In genomic region chr2:96491860-96492497, GRCh38 we compare ENCODE assay signal across 16 cellular contexts. TPM values are rescaled to one million over a fixed set of nuclear protein-coding genes. Genes with fewer than 3 reads are reported as not detected.
A peak's percentile ranks its signal among the peaks of the same experiment; 100 is the strongest.
DNase-seq lines count a peak whose midpoint lies in the region; ATAC-seq lines count a peak whose summit lies in the region.
"Had no signal": no experiment of that assay in that cellular context is flagged by ENCODE, and none has a peak within 500 bp of the region (broad histone marks: within the 10 kb centered on the region; RNA-seq: fewer than 3 reads in every experiment).

No MANE protein-coding gene starts in this region.

- H3K4me3 Mint-ChIP-seq in activated T-cell treated with anti-CD3 and anti-CD28 coated beads, Interleukin-2, amount 50 U/mL, for 24 hours, result no peak overlapping the region
- peak overlapping the region; percentile 22 for H3K4me3 Mint-ChIP-seq in T-helper 1 cell treated with Interleukin-12 subunit alpha and Interleukin-12 subunit beta and Interleukin-4 antibody, amounts not matched to agents 30 μg/mL and 1 μg/mL, for 36 hours
- no peak overlapping the region for H3K4me3 Mint-ChIP-seq in activated naive CD8-positive, alpha-beta T cell
- H3K4me3 Mint-ChIP-seq in stimulated activated memory B cell treated with anti-CD40 and anti-IgM and Interleukin-4, amounts not matched to agents 10 μg/mL and 1 μg/mL and 100 μg/mL, for 72 hours, result no peak overlapping the region
- H3K4me3 Mint-ChIP-seq: CD14-positive monocyte had no signal

- peaks cover 6% of the 10 kb centered on the region for H3K36me3 Mint-ChIP-seq in activated T-cell treated with anti-CD3 and anti-CD28 coated beads, Interleukin-2, amount 50 U/mL, for 24 hours (ENCODE audit: low read depth)
- peaks cover 21% of the 10 kb centered on the region for H3K36me3 Mint-ChIP-seq in T-helper 1 cell treated with Interleukin-12 subunit alpha and Interleukin-12 subunit beta and Interleukin-4 antibody, amounts not matched to agents 30 μg/mL and 1 μg/mL, for 36 hours (ENCODE audit: low read depth)
- peaks cover 6% of the 10 kb centered on the region for H3K36me3 Mint-ChIP-seq in activated naive CD8-positive, alpha-beta T cell
- peaks cover 6% of the 10 kb centered on the region for H3K36me3 Mint-ChIP-seq in stimulated activated memory B cell treated with anti-CD40 and anti-IgM and Interleukin-4, amounts not matched to agents 10 μg/mL and 1 μg/mL and 100 μg/mL, for 72 hours
- H3K36me3 Mint-ChIP-seq: CD14-positive monocyte had no signal

- in situ Hi-C loops in G401 (cut with HindIII; ENCODE audit: low sequenced_read_pairs), result no loop called here

- ATAC-seq in stimulated activated memory B cell treated with anti-CD40 and anti-IgM and Interleukin-4, amounts not matched to agents 10 μg/mL and 1 μg/mL and 100 μg/mL, for 72 hours, result no peak
- no peak for ATAC-seq in GM21723 (IDR thresholded peaks at IDR 0.05; ENCODE audit: unreplicated experiment)
- ATAC-seq: Panc1 had no signal

- H3K9me3 Mint-ChIP-seq in activated T-cell treated with anti-CD3 and anti-CD28 coated beads, Interleukin-2, amount 50 U/mL, for 24 hours, result peaks cover 11% of the 10 kb centered on the region
- peaks cover 22% of the 10 kb centered on the region for H3K9me3 Mint-ChIP-seq in T-helper 1 cell treated with Interleukin-12 subunit alpha and Interleukin-12 subunit beta and Interleukin-4 antibody, amounts not matched to agents 30 μg/mL and 1 μg/mL, for 36 hours
- peaks cover 5% of the 10 kb centered on the region for H3K9me3 Mint-ChIP-seq in activated naive CD8-positive, alpha-beta T cell (ENCODE audit: low read depth)
- H3K9me3 Mint-ChIP-seq in stimulated activated memory B cell treated with anti-CD40 and anti-IgM and Interleukin-4, amounts not matched to agents 10 μg/mL and 1 μg/mL and 100 μg/mL, for 72 hours, result peaks cover 9% of the 10 kb centered on the region

- H3K27ac Mint-ChIP-seq in activated T-cell treated with anti-CD3 and anti-CD28 coated beads, Interleukin-2, amount 50 U/mL, for 24 hours, result peak overlapping the region; percentile 42
- peak overlapping the region; percentile 67 for H3K27ac Mint-ChIP-seq in T-helper 1 cell treated with Interleukin-12 subunit alpha and Interleukin-12 subunit beta and Interleukin-4 antibody, amounts not matched to agents 30 μg/mL and 1 μg/mL, for 36 hours
- H3K27ac Mint-ChIP-seq in activated naive CD8-positive, alpha-beta T cell, result peak overlapping the region; percentile 79
- H3K27ac Mint-ChIP-seq in stimulated activated memory B cell treated with anti-CD40 and anti-IgM and Interleukin-4, amounts not matched to agents 10 μg/mL and 1 μg/mL and 100 μg/mL, for 72 hours, result peak overlapping the region; percentile 15
- H3K27ac Mint-ChIP-seq: CD14-positive monocyte had no signal

- no peaks in the 10 kb centered on the region for H3K27me3 Mint-ChIP-seq in activated T-cell treated with anti-CD3 and anti-CD28 coated beads, Interleukin-2, amount 50 U/mL, for 24 hours
- no peaks in the 10 kb centered on the region for H3K27me3 Mint-ChIP-seq in T-helper 1 cell treated with Interleukin-12 subunit alpha and Interleukin-12 subunit beta and Interleukin-4 antibody, amounts not matched to agents 30 μg/mL and 1 μg/mL, for 36 hours (ENCODE audit: low read depth)
- H3K27me3 Mint-ChIP-seq in activated naive CD8-positive, alpha-beta T cell, result no peaks in the 10 kb centered on the region
- no peaks in the 10 kb centered on the region for H3K27me3 Mint-ChIP-seq in stimulated activated memory B cell treated with anti-CD40 and anti-IgM and Interleukin-4, amounts not matched to agents 10 μg/mL and 1 μg/mL and 100 μg/mL, for 72 hours

- H3K4me1 Mint-ChIP-seq in activated T-cell treated with anti-CD3 and anti-CD28 coated beads, Interleukin-2, amount 50 U/mL, for 24 hours (ENCODE audit: low read depth), result peaks cover 46% of the 10 kb centered on the region
- H3K4me1 Mint-ChIP-seq in T-helper 1 cell treated with Interleukin-12 subunit alpha and Interleukin-12 subunit beta and Interleukin-4 antibody, amounts not matched to agents 30 μg/mL and 1 μg/mL, for 36 hours (ENCODE audit: low read depth), result peaks cover 39% of the 10 kb centered on the region
- H3K4me1 Mint-ChIP-seq in activated naive CD8-positive, alpha-beta T cell (ENCODE audit: low read depth), result peaks cover 17% of the 10 kb centered on the region
- H3K4me1 Mint-ChIP-seq in stimulated activated memory B cell treated with anti-CD40 and anti-IgM and Interleukin-4, amounts not matched to agents 10 μg/mL and 1 μg/mL and 100 μg/mL, for 72 hours, result peaks cover 24% of the 10 kb centered on the region

- no peak for DNase-seq in activated T-cell treated with anti-CD3 and anti-CD28 coated beads, Interleukin-2, amount 50 U/mL, for 24 hours
- DNase-seq in activated T-cell treated with anti-CD3 and anti-CD28 coated beads, Interleukin-2, amount 50 U/mL, for 1 hour, result no peak
- DNase-seq in G401 (ENCODE audit: low spot score), result no peak
- DNase-seq: COR-L47, H7, NCI-H1048, NCI-H146, NCI-H2081, NCI-H510A treated with DMSO at 0.1 percent for 48 hours had no signal

RNA-seq across cellular contexts. Expression of gene NEURL3, which starts 13.2 kb away (rescaled TPM):
- total RNA-seq in G401 (2014; rRNA removed; shearing (Covaris generic)), result not detected in 2 replicates
- total RNA-seq: MCF 10A had no signal

RNA-seq across cellular contexts. Expression of gene ARID5A, which starts 44.6 kb away (rescaled TPM):
- 7.6 and 8.6 TPM in 2 replicates for total RNA-seq in G401 (2014; rRNA removed; shearing (Covaris generic))

Comparison
In these comparisons a context has a peak if more than half of its experiments do, and no peak if none do; other contexts are left out.
1. H3K27ac Mint-ChIP-seq: peak in every context shown above with its lines; median percentile 79 in activated naive CD8-positive, alpha-beta T cell; 67 in T-helper 1 cell treated with Interleukin-12 subunit alpha and Interleukin-12 subunit beta and Interleukin-4 antibody, amounts not matched to agents 30 μg/mL and 1 μg/mL, for 36 hours; 42 in activated T-cell treated with anti-CD3 and anti-CD28 coated beads, Interleukin-2, amount 50 U/mL, for 24 hours; 15 in stimulated activated memory B cell treated with anti-CD40 and anti-IgM and Interleukin-4, amounts not matched to agents 10 μg/mL and 1 μg/mL and 100 μg/mL, for 72 hours.